8 cellular contexts compared by ENCODE assay signal in the genomic region with DNA sequence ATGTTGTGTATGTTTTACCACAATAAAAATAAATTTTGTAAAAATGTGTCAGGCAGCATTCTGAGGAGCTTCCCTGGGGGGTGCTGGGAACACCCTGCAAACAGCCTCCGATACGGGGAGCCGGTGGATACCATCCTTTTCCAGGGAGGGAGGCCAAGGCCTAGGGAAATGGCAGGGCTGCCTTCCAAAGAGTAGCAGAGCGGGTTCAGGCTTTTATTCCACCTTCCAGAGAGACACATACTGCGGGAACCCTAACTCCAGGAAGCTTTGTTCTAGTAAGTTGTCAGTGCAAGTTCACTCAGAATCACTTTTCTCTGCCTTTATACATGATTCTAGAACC. TPM values are rescaled to one million over a fixed set of nuclear protein-coding genes. Genes with fewer than 3 reads are reported as not detected.
A peak's percentile ranks its signal among the peaks of the same experiment; 100 is the strongest.
DNase-seq lines count a peak whose midpoint lies in the region; ATAC-seq and TF ChIP-seq lines count a peak whose summit lies in the region.

No MANE protein-coding gene starts in this region.

- peaks cover 0 to 6% of the 10 kb centered on the region in 2 donors for H3K27me3 Mint-ChIP-seq in natural killer cell (ENCODE audit: low read depth in 2 of 2)

- H3K4me1 Mint-ChIP-seq in natural killer cell = peaks cover 32% of the 10 kb centered on the region in 2 donors

- H3K79me2 ChIP-seq in GM23248 (ENCODE audit: insufficient read depth) = peaks cover 38% of the 10 kb centered on the region
- H3K79me2 ChIP-seq in SU-DHL-6 (ENCODE audit: insufficient read depth, low read length) = peaks cover 20% of the 10 kb centered on the region; the same call in 1 of the 2 replicates

- no peak for TF ChIP-seq CTCF in BJ (IDR thresholded peaks at IDR 0.05; ENCODE audit: insufficient read depth, low read depth, low read length)
- no peak for TF ChIP-seq CTCF in SU-DHL-6 (IDR thresholded peaks at IDR 0.05; ENCODE audit: insufficient read depth, low read length, poor library complexity, severe bottlenecking)
- no peak for TF ChIP-seq CTCF in epithelial cell of proximal tubule (conservative IDR thresholded peaks at IDR 0.05; ENCODE audit: low read depth, low read length)
- TF ChIP-seq CTCF in natural killer cell (IDR thresholded peaks at IDR 0.05) = no peak

- peak overlapping the region; percentile 94 for H3K4me3 Mint-ChIP-seq in natural killer cell

- in situ Hi-C loops in GM23248 (cut with MboI) = no loop called here

- peak overlapping the region; percentile 90 to 97 for H3K27ac Mint-ChIP-seq in natural killer cell

- no peaks in the 10 kb centered on the region for H3K9me3 Mint-ChIP-seq in natural killer cell

- H4K20me1 ChIP-seq in GM23248 (ENCODE audit: insufficient read depth) (no peaks in the 10 kb centered on the region), SU-DHL-6 (ENCODE audit: low read depth, low read length) (peaks cover 9% of the 10 kb centered on the region; the same call in 1 of the 2 replicates)

- DNase-seq in BJ (ENCODE audit: low read depth) (no peak), GM23248 (peak; percentile 69), epithelial cell of proximal tubule (ENCODE audit: low read depth) (no peak), natural killer cell (no peak)
- no peak for DNase-seq in central memory CD4-positive, alpha-beta T cell

- POLR2A ChIA-PET in BJ (lab: Charles Lee) = interaction anchor here (0.6 kb wide), 1 partner anchor 76 kb away, joined by 3 read pairs; no protein-coding TSS in a partner anchor

- H2AFZ ChIP-seq in GM23248 (peak overlapping the region; percentile 88), SU-DHL-6 (ENCODE audit: low read depth, low read length, severe bottlenecking) (peak overlapping the region; percentile 94)

- intact Hi-C loops in natural killer cell (cut with micrococcal nuclease) = loop anchor here (5.0 kb wide), 1 partner anchor 129 kb away; no protein-coding TSS in a partner anchor

- peak overlapping the region; percentile 96 for H3K27ac ChIP-seq in GM23248
- H3K27ac ChIP-seq in SU-DHL-6 (ENCODE audit: low read depth, low read length) = no peak overlapping the region

- H3K36me3 ChIP-seq in BJ (ENCODE audit: control insufficient read depth, insufficient read depth, low read length) = no peaks in the 10 kb centered on the region
- no peaks in the 10 kb centered on the region for H3K36me3 ChIP-seq in GM23248 (ENCODE audit: low read depth)
- H3K36me3 ChIP-seq in SU-DHL-6 (ENCODE audit: low read length) = no peaks in the 10 kb centered on the region

- peaks cover 25% of the 10 kb centered on the region for H3F3A ChIP-seq in GM23248 (ENCODE audit: insufficient read depth)
- H3F3A ChIP-seq in SU-DHL-6 (ENCODE audit: insufficient read depth) = 0 out of 2 replicates have a peak, but pooled peaks cover 5% of the 10 kb centered on the region

- H3K9me3 ChIP-seq in GM23248 (ENCODE audit: low read depth) (no peaks in the 10 kb centered on the region), SU-DHL-6 (ENCODE audit: insufficient read depth, low read length) (no peaks in the 10 kb centered on the region)

- H3K9ac ChIP-seq in GM23248 = peak overlapping the region; percentile 97
- peak overlapping the region; percentile 75 for H3K9ac ChIP-seq in SU-DHL-6 (ENCODE audit: low read length)

- H3K36me3 Mint-ChIP-seq in natural killer cell = no peaks in the 10 kb centered on the region

- peaks cover 12% of the 10 kb centered on the region for H3K4me1 ChIP-seq in GM23248 (ENCODE audit: insufficient read depth)

- CTCF ChIA-PET in BJ (lab: Yijun Ruan, JAX) = interaction anchor here (0.8 to 2.8 kb wide), 8 partner anchors 9 to 41 kb away, joined by 3 to 16 read pairs (median 5); no protein-coding TSS in a partner anchor

- H3K4me2 ChIP-seq in GM23248 (ENCODE audit: unreplicated experiment) (peak overlapping the region; percentile 76), SU-DHL-6 (ENCODE audit: low read depth, low read length, poor library complexity, severe bottlenecking) (peak overlapping the region; percentile 76)

- H3K27me3 ChIP-seq in BJ (ENCODE audit: control insufficient read depth, insufficient read depth, low read length) (no peaks in the 10 kb centered on the region), GM23248 (replicated peaks; ENCODE audit: insufficient read depth) (no peaks in the 10 kb centered on the region), SU-DHL-6 (ENCODE audit: low read length) (no peaks in the 10 kb centered on the region)

- H3K4me3 ChIP-seq in BJ (ENCODE audit: low read depth, low read length) (peak overlapping the region; percentile 82), GM23248 (peak overlapping the region; percentile 74), SU-DHL-6 (ENCODE audit: insufficient read depth, low read length, poor library complexity, severe bottlenecking) (peak overlapping the region; percentile 92), epithelial cell of proximal tubule (ENCODE audit: low read depth, low read length) (peak overlapping the region; percentile 81)

- ATAC-seq in natural killer cell (no peak), HG02870 (IDR thresholded peaks at IDR 0.05; ENCODE audit: unreplicated experiment) (no peak), GM21360 (IDR thresholded peaks at IDR 0.05; ENCODE audit: unreplicated experiment) (no peak)

- no peaks in the 10 kb centered on the region for H3K9me2 ChIP-seq in GM23248 (ENCODE audit: insufficient read depth)
- H3K9me2 ChIP-seq in SU-DHL-6 (replicated peaks; ENCODE audit: insufficient read depth, low read length) = no peaks in the 10 kb centered on the region

- WGBS in GM23248 (ENCODE audit: low coverage in 1 of 2, low lambda C conversion rate in 2 of 2, missing lambda C conversion rate in 2 of 2), 2 experiments = 4 to 7% methylated on average over 5 of the region's 5 CpGs

RNA-seq across cellular contexts. Expression of gene TP53BP2, which starts 0.9 kb away (rescaled TPM):
- 18.6 and 23.8 TPM in 2 replicates for polyA plus RNA-seq in BJ (2011; rRNA removed)
- 45.0 and 61.2 TPM in 2 replicates for polyA minus RNA-seq in BJ (2011; rRNA and poly(A)+ RNA removed)
- total RNA-seq in GM23248 (2014; rRNA removed; shearing (Covaris generic)) = 16.9 and 18.2 TPM in 2 replicates
- polyA plus RNA-seq in GM23248 (2016; fragmentation: Nextera tagmentation; extraction: Ambion mirVana) = 8.3 and 9.2 TPM in 2 replicates
- total RNA-seq in epithelial cell of proximal tubule = 37.9 and 102 TPM in 2 replicates
- 10 to 100 TPM; 69.7 to 93.7 (median 78.8) TPM for total RNA-seq in natural killer cell
